19 cellular contexts compared by ENCODE assay signal in the genomic region with DNA sequence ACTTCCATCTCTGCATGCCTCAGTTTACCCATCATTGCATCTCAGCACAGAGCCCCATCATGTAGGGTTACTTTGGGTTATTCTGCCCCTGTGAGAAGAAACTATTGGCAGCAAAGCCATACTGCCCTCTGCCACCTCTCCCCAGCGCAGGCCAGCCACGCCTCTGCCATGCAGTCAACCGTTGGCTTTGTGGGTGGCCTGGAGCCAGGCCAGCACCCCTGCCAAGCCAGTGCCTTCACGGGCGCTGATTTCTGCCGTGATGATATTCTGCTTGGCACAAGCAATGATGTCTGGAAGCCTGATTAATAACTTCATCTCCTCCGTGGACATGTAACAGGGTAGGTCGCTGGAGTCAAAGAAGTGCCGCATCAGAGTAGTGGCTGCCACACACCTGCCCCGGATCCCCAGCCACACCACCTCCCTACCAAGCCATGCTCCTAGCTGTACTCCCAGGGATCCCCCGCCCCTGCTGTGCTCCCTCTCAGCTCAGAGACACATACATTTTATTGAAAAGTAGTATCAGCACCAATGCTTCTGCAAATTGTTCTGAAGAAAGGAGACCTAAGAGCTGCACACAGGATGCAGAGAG. TPM values are rescaled to one million over a fixed set of nuclear protein-coding genes. Genes with fewer than 3 reads are reported as not detected.
DNase-seq lines count a peak whose midpoint lies in the region.
"Had no signal": no experiment of that assay in that cellular context is flagged by ENCODE, and none has a peak within 500 bp of the region (broad histone marks: within the 10 kb centered on the region; RNA-seq: fewer than 3 reads in every experiment).

No MANE protein-coding gene starts in this region.

- no peak overlapping the region for H3K27ac ChIP-seq in mesendoderm (ENCODE audit: low read depth, low read length)
- H3K27ac ChIP-seq: C4-2B, hepatocyte had no signal

- no peaks in the 10 kb centered on the region for H3K79me2 ChIP-seq in mesendoderm (ENCODE audit: control insufficient read depth, insufficient read depth, low read length)
- H3K79me2 ChIP-seq: hepatocyte had no signal

- intact Hi-C loops in posterior vena cava (cut with DNase I): no loop called here

- no peak overlapping the region for H3K4me3 ChIP-seq in mesendoderm (ENCODE audit: low read length)
- H3K4me3 ChIP-seq: hepatocyte, smooth muscle cell had no signal

- no peak overlapping the region for H3K4ac ChIP-seq in mesendoderm (ENCODE audit: low read depth, low read length)

- no peaks in the 10 kb centered on the region for H3K79me1 ChIP-seq in mesendoderm (ENCODE audit: low read length)

- H3K4me2 ChIP-seq in mesendoderm (ENCODE audit: low read length): no peak overlapping the region
- H3K4me2 ChIP-seq: hepatocyte, smooth muscle cell had no signal

- no peaks in the 10 kb centered on the region for H3K27me3 ChIP-seq in mesendoderm (ENCODE audit: insufficient read depth, low read length, poor library complexity)
- H3K27me3 ChIP-seq: hepatocyte had no signal

- H4K8ac ChIP-seq in mesendoderm (ENCODE audit: low read depth, low read length): no peak overlapping the region

- H3K23ac ChIP-seq in mesendoderm (ENCODE audit: low read length): no peak overlapping the region

- no peak overlapping the region for H2AK5ac ChIP-seq in mesendoderm (ENCODE audit: low read length)

- H3K4me1 ChIP-seq in mesendoderm (ENCODE audit: control insufficient read depth, low read depth, low read length): no peaks in the 10 kb centered on the region

- WGBS in mesendoderm (ENCODE audit: extremely low coverage, insufficient coverage, low lambda C conversion rate): no CpG with 5 or more reads among the region's 11 CpGs

- H3K36me3 ChIP-seq in mesendoderm (ENCODE audit: control insufficient read depth, insufficient read depth, low read length): no peaks in the 10 kb centered on the region

- DNase-seq in Daoy (ENCODE audit: low read depth) (peak; percentile 58), M059J (ENCODE audit: low read depth) (peak; percentile 57), glomerular visceral epithelial cell (ENCODE audit: extremely low spot score) (peak; percentile 89), posterior vena cava (ENCODE audit: low spot score) (peak; percentile 49), mesendoderm (no peak), iPS-NIHi7 (ENCODE audit: extremely low spot score) (no peak), LoVo (ENCODE audit: low spot score) (no peak)
- DNase-seq: DND-41; effector memory CD8-positive, alpha-beta T cell; NCI-H2081 treated with DMSO at 0.1 percent for 48 hours; NK-92 treated with Interleukin-12 subunit alpha and Interleukin-12 subunit beta, amount 100 ng/mL, for 24 hours had no signal

- H2BK15ac ChIP-seq in mesendoderm (replicated peaks; ENCODE audit: low read depth): no peak overlapping the region

- H2BK5ac ChIP-seq in mesendoderm (ENCODE audit: low read length): no peak overlapping the region

- no peak overlapping the region for H2BK120ac ChIP-seq in mesendoderm (ENCODE audit: low read depth, low read length)

- H3K18ac ChIP-seq in mesendoderm (ENCODE audit: low read length): no peak overlapping the region

- no peak overlapping the region for H4K5ac ChIP-seq in mesendoderm (ENCODE audit: low read length)

- no peak overlapping the region for H3K56ac ChIP-seq in mesendoderm (ENCODE audit: low read length)

- H3K9ac ChIP-seq in mesendoderm (ENCODE audit: low read length): no peak overlapping the region

RNA-seq across cellular contexts. Expression of a gene that starts 15.0 kb away (rescaled TPM):
- 27.4 and 34.5 TPM in 2 replicates for total RNA-seq in Daoy (2014; rRNA removed; shearing (Covaris generic))
- total RNA-seq in M059J (2014; rRNA removed; shearing (Covaris generic)): 28.6 and 43.0 TPM in 2 replicates
- total RNA-seq in posterior vena cava: 1 to 10 TPM; 2.8 to 3.7 TPM
- 20.0 TPM for polyA plus RNA-seq in mesendoderm (2013, experiment 1 of 2)
- polyA plus RNA-seq in mesendoderm (2013, experiment 2 of 2): 19.8 TPM

RNA-seq across cellular contexts. Expression of a gene that starts 28.6 kb away (rescaled TPM):
- not detected in 2 replicates for total RNA-seq in Daoy (2014; rRNA removed; shearing (Covaris generic))
- total RNA-seq in M059J (2014; rRNA removed; shearing (Covaris generic)): not detected in 2 replicates
- not detected for total RNA-seq in posterior vena cava
- polyA plus RNA-seq in mesendoderm (2013, experiment 1 of 2): 0.18 TPM
- polyA plus RNA-seq in mesendoderm (2013, experiment 2 of 2): 0.18 TPM
- total RNA-seq: hepatocyte, LHCN-M2, omental fat pad, smooth muscle cell had no signal
- polyA plus RNA-seq: adipose tissue, smooth muscle cell had no signal

RNA-seq across cellular contexts. Expression of a gene that starts 41.7 kb away (rescaled TPM):
- 1.3 TPM in 2 replicates for total RNA-seq in Daoy (2014; rRNA removed; shearing (Covaris generic))
- total RNA-seq in M059J (2014; rRNA removed; shearing (Covaris generic)): 0.49 TPM in 1 of 2 replicates, not detected in the other
- total RNA-seq in posterior vena cava: 1 to 10 TPM in 1 of 2 donors, under 1 TPM in 1; 0.32 to 2.4 TPM
- polyA plus RNA-seq in mesendoderm (2013, experiment 1 of 2): 8.5 TPM
- polyA plus RNA-seq in mesendoderm (2013, experiment 2 of 2): 8.5 TPM

RNA-seq across cellular contexts. Expression of a gene that starts 47.4 kb away (rescaled TPM):
- not detected in 2 replicates for total RNA-seq in Daoy (2014; rRNA removed; shearing (Covaris generic))
- total RNA-seq in M059J (2014; rRNA removed; shearing (Covaris generic)): not detected in 2 replicates
- not detected for total RNA-seq in posterior vena cava
- polyA plus RNA-seq in mesendoderm (2013, experiment 1 of 2): not detected
- not detected for polyA plus RNA-seq in mesendoderm (2013, experiment 2 of 2)
- total RNA-seq: kidney epithelial cell, LHCN-M2, omental fat pad, smooth muscle cell, WTC11 had no signal
- polyA plus RNA-seq: smooth muscle cell had no signal

RNA-seq across cellular contexts. Expression of a gene that starts 49.3 kb away (rescaled TPM):
- 14.5 and 39.7 TPM in 2 replicates for total RNA-seq in Daoy (2014; rRNA removed; shearing (Covaris generic))
- total RNA-seq in M059J (2014; rRNA removed; shearing (Covaris generic)): 22.4 and 23.0 TPM in 2 replicates
- total RNA-seq in posterior vena cava: 10 to 100 TPM; 14.9 to 17.6 TPM
- 64.2 TPM for polyA plus RNA-seq in mesendoderm (2013, experiment 1 of 2)
- 64.2 TPM for polyA plus RNA-seq in mesendoderm (2013, experiment 2 of 2)

Comparison
In these comparisons a context has a peak if more than half of its experiments do, and no peak if none do; other contexts are left out.
1. DNase-seq: peak in Daoy (single experiment), M059J (single experiment), glomerular visceral epithelial cell (single experiment) and posterior vena cava (single experiment); none in mesendoderm (single experiment), iPS-NIHi7 (single experiment) and LoVo (single experiment).